In the genomic region with DNA sequence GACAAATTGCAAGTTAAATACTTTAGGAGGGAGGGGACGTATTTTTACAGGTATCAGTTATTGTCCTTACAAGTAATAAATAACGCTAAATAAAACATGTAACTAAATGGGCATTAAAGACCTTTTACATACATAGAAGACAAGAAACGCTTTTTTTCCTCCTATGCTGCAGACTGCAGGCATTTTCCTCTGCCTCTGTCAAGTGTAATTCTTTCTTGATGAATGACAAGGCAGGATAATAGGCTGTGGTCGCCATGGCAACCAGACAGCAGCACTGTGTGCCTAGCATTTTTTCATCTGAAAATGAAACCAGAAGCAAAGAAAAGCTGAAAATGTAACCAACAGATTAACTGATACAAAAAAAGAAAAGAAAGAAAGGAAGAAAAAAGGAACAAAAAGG, we compare ENCODE assay signal across 8 cellular contexts.
DNase-seq lines count a peak whose midpoint lies in the region; ATAC-seq and FAIRE-seq lines count a peak whose summit lies in the region.

No MANE protein-coding gene starts in this region.

- peak overlapping the region; percentile 33 for H3K27ac ChIP-seq in angular gyrus (ENCODE audit: low read depth, low read length)

- ATAC-seq in HG03378 (IDR thresholded peaks at IDR 0.05; ENCODE audit: unreplicated experiment) (no peak), HG03432 (IDR thresholded peaks at IDR 0.05; ENCODE audit: unreplicated experiment) (no peak)

- peak; percentile 92 for DNase-seq in Ammon's horn (ENCODE audit: low spot score)
- DNase-seq in HTR-8/SVneo (ENCODE audit: insufficient read length, low spot score) = peak; percentile 66
- DNase-seq in hippocampal formation (lab: John Stamatoyannopoulos, UW) = peak; percentile 60 to 72
- DNase-seq in superior temporal gyrus (ENCODE audit: extremely low spot score) = peak; percentile 88
- no peak for DNase-seq in stimulated activated naive CD4-positive, alpha-beta T cell treated with Interleukin-2 at 50 U/mL for 16 hours (lab: John Stamatoyannopoulos, UW)

- FAIRE-seq in HTR-8/SVneo (lab: Jason Lieb, UNC) = peak; percentile 72
